Comparison of ENCODE assay signal across 8 cellular contexts in the genomic region with DNA sequence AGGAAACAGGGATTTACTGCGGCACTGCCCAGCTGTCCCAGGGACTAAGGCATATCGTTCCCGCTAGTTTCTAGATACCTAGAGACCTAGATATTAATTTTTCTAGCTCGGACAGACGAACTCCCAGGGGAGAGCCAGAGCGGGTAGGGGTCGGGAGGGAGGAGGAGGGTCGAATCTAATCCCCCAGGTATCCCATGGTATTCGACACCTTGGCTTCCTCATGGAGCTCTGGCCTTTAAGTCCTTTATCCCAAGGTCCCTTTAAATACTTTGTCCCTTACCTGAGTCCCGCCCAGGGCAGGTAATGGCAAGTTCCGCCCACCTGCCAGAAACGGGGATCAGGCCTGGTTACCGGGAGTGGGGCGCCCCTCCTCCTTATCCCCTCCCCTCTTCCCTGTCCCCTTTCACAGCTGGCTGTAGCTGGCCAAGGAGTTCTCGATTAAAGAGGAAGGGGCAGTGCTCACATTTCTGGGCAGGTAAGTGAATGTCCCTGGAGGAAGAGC. TPM values are rescaled to one million over a fixed set of nuclear protein-coding genes. Genes with fewer than 3 reads are reported as not detected.
DNase-seq lines count a peak whose midpoint lies in the region; ATAC-seq, FAIRE-seq and TF ChIP-seq lines count a peak whose summit lies in the region.

TSS of gene PRRG2 (plus strand) at position 310 of the 502 bp plus-strand sequence. CDS start 1,904 bp downstream, outside the sequence.

- peaks cover 30% of the 10 kb centered on the region for H3K4me1 Mint-ChIP-seq in activated naive CD8-positive, alpha-beta T cell (ENCODE audit: low read depth)

- H3K36me3 Mint-ChIP-seq in activated naive CD8-positive, alpha-beta T cell, result peaks cover 2% of the 10 kb centered on the region

- H3K4me1 ChIP-seq in kidney (ENCODE audit: control insufficient read depth in 1 of 2, insufficient read depth in 1 of 2, low read depth in 1 of 2, low read length in 2 of 2) (peaks cover 4 to 5% of the 10 kb centered on the region in 2 donors), suprapubic skin (peaks cover 28% of the 10 kb centered on the region)

- H3K9ac ChIP-seq in kidney (ENCODE audit: low read length in 2 of 2), result peak within 1 kb of the TSS; percentile 54 to 98

- H3K27ac ChIP-seq in kidney (ENCODE audit: low read depth in 2 of 2, low read length in 2 of 2), result peak within 1 kb of the TSS; percentile 13 to 60
- H3K27ac ChIP-seq in suprapubic skin, result peak within 1 kb of the TSS; percentile 75

- FAIRE-seq in kidney (lab: Jason Lieb, UNC), result no peak

- no peaks in the 10 kb centered on the region for H3K36me3 ChIP-seq in kidney (ENCODE audit: control insufficient read depth in 1 of 2, insufficient read depth in 2 of 2, low read length in 2 of 2)
- peaks cover 5% of the 10 kb centered on the region for H3K36me3 ChIP-seq in suprapubic skin

- peak within 1 kb of the TSS; percentile 93 for H3K4me3 Mint-ChIP-seq in activated naive CD8-positive, alpha-beta T cell

- H3K27ac Mint-ChIP-seq in activated naive CD8-positive, alpha-beta T cell, result peak within 1 kb of the TSS; percentile 90

- intact Hi-C loops in kidney (cut with DNase I), result no loop called here

- H3K9me3 Mint-ChIP-seq in activated naive CD8-positive, alpha-beta T cell (ENCODE audit: low read depth), result no peaks in the 10 kb centered on the region

- WGBS in suprapubic skin, result 21% methylated on average over 14 of the region's 15 CpGs

- no peak for TF ChIP-seq EP300 in suprapubic skin (IDR thresholded peaks at IDR 0.05)

- H3K9me3 ChIP-seq in kidney (ENCODE audit: control insufficient read depth in 1 of 2, low read length in 2 of 2), result no peaks in the 10 kb centered on the region
- no peaks in the 10 kb centered on the region for H3K9me3 ChIP-seq in suprapubic skin

- H3K27me3 Mint-ChIP-seq in activated naive CD8-positive, alpha-beta T cell, result no peaks in the 10 kb centered on the region

- TF ChIP-seq CTCF in kidney (IDR thresholded peaks at IDR 0.05; ENCODE audit: borderline replicate concordance, extremely low read depth, insufficient read depth), result no peak
- TF ChIP-seq CTCF in suprapubic skin (IDR thresholded peaks at IDR 0.05), result no peak

- TF ChIP-seq POLR2A in suprapubic skin (IDR thresholded peaks at IDR 0.05), result no peak

- peak; percentile 4 for DNase-seq in NCI-H2196 (lab: John Stamatoyannopoulos, UW; ENCODE audit: unreplicated experiment)
- no peak for DNase-seq in NCI-H2196 treated with DMSO at 0.1 percent for 48 hours (lab: John Stamatoyannopoulos, UW; ENCODE audit: unreplicated experiment)
- DNase-seq in kidney, result peak; percentile 79
- DNase-seq in suprapubic skin (ENCODE audit: low spot score in 2 of 2), result peak in 1 of 2 donors; percentile 70
- DNase-seq in C1 segment of cervical spinal cord (lab: John Stamatoyannopoulos, UW), result no peak
- no peak for DNase-seq in NCI-H2171 treated with DMSO at 0.1 percent for 48 hours (lab: John Stamatoyannopoulos, UW)

- H3K4me3 ChIP-seq in kidney (ENCODE audit: low read length in 2 of 2), result peak within 1 kb of the TSS; percentile 77 to 97
- peak within 1 kb of the TSS; percentile 64 for H3K4me3 ChIP-seq in suprapubic skin

- H3K27me3 ChIP-seq in suprapubic skin, result no peaks in the 10 kb centered on the region

- no peak for ATAC-seq in HG03521 (IDR thresholded peaks at IDR 0.05; ENCODE audit: unreplicated experiment)

RNA-seq across cellular contexts. Expression of gene PRRG2, which starts in this region (rescaled TPM):
- total RNA-seq in kidney, result 14.9 TPM
- polyA plus RNA-seq in kidney (ENCODE audit: insufficient read depth, low read depth, low replicate concordance), result 17.6 TPM
- 10 to 100 TPM; 13.8 to 21.2 (median 16.7) TPM for total RNA-seq in suprapubic skin

Comparison
In these comparisons a context has a peak if more than half of its experiments do, and no peak if none do; other contexts are left out.
1. DNase-seq: peak in NCI-H2196 (single experiment) and kidney (single experiment); none in NCI-H2196 treated with DMSO at 0.1 percent for 48 hours (single experiment), C1 segment of cervical spinal cord (0 of 14) and NCI-H2171 treated with DMSO at 0.1 percent for 48 hours (single experiment).